ENCODE assay signal across 20 cellular contexts in genomic region chr16:48374255-48374654, GRCh38.
"Had no signal": no experiment of that assay in that cellular context is flagged by ENCODE, and none has a peak within 500 bp of the region (broad histone marks: within the 10 kb centered on the region; RNA-seq: fewer than 3 reads in every experiment).

No MANE protein-coding gene starts in this region.

- FAIRE-seq: kidney had no signal

- H3K36me3 ChIP-seq: lower lobe of right lung, upper lobe of left lung had no signal

- H3K27ac Mint-ChIP-seq: activated CD4-positive, alpha-beta memory T cell treated with anti-CD3 and anti-CD28 coated beads for 36 hours; activated naive CD4-positive, alpha-beta T cell treated with anti-CD3 and anti-CD28 coated beads for 36 hours; activated naive CD8-positive, alpha-beta T cell treated with anti-CD3 and anti-CD28 coated beads, Interleukin-2, amount 10 ng/mL, durations not matched to agents 7 days and 5 days; dendritic cell treated with granulocyte-macrophage colony-stimulating factor and Interleukin-4, amounts not matched to agents 40 ng/mL and 50 ng/mL, for 4 days; nephron progenitor cell had no signal

- H3K4me3 ChIP-seq: lower lobe of right lung, mucosa of descending colon, upper lobe of left lung had no signal

- DNase-seq: activated CD4-positive, alpha-beta memory T cell treated with anti-CD3 and anti-CD28 coated beads for 36 hours; activated CD4-positive, alpha-beta T cell treated with anti-CD3 and anti-CD28 coated beads for 48 hours; activated effector memory CD4-positive, alpha-beta T cell treated with Interleukin-2 at 50 U/mL for 16 hours; activated naive CD4-positive, alpha-beta T cell treated with anti-CD3 and anti-CD28 coated beads for 36 hours; activated naive CD8-positive, alpha-beta T cell treated with anti-CD3 and anti-CD28 coated beads, Interleukin-2, amount 10 ng/mL, durations not matched to agents 7 days and 5 days; activated T-cell treated with anti-CD3 and anti-CD28 coated beads, Interleukin-2, amount 50 U/mL, for 48 hours; amygdala; effector CD8-positive, alpha-beta T cell; foreskin fibroblast; kidney; lower lobe of right lung; mesendoderm; mucosa of descending colon; nephron progenitor cell; nucleus accumbens; stimulated activated CD4-positive, alpha-beta T cell treated with anti-CD3 and anti-CD28 coated beads, Interleukin-4, amount 100 ng/mL, for 1 hour; stimulated activated naive CD4-positive, alpha-beta T cell treated with Interleukin-2 at 50 U/mL for 16 hours; T1000; upper lobe of left lung had no signal

- H3K27me3 ChIP-seq: upper lobe of left lung had no signal

- H3K4me3 Mint-ChIP-seq: activated CD4-positive, alpha-beta memory T cell treated with anti-CD3 and anti-CD28 coated beads for 36 hours; activated naive CD4-positive, alpha-beta T cell treated with anti-CD3 and anti-CD28 coated beads for 36 hours; activated naive CD8-positive, alpha-beta T cell treated with anti-CD3 and anti-CD28 coated beads, Interleukin-2, amount 10 ng/mL, durations not matched to agents 7 days and 5 days; dendritic cell treated with granulocyte-macrophage colony-stimulating factor and Interleukin-4, amounts not matched to agents 40 ng/mL and 50 ng/mL, for 4 days; nephron progenitor cell had no signal

- H3K9me3 Mint-ChIP-seq: activated CD4-positive, alpha-beta memory T cell treated with anti-CD3 and anti-CD28 coated beads for 36 hours; activated naive CD4-positive, alpha-beta T cell treated with anti-CD3 and anti-CD28 coated beads for 36 hours; activated naive CD8-positive, alpha-beta T cell treated with anti-CD3 and anti-CD28 coated beads, Interleukin-2, amount 10 ng/mL, durations not matched to agents 7 days and 5 days; dendritic cell treated with granulocyte-macrophage colony-stimulating factor and Interleukin-4, amounts not matched to agents 40 ng/mL and 50 ng/mL, for 4 days; nephron progenitor cell had no signal

- H3K9me3 ChIP-seq: lower lobe of right lung, mucosa of descending colon, upper lobe of left lung had no signal

- H3K27me3 Mint-ChIP-seq: activated CD4-positive, alpha-beta memory T cell treated with anti-CD3 and anti-CD28 coated beads for 36 hours; activated naive CD8-positive, alpha-beta T cell treated with anti-CD3 and anti-CD28 coated beads, Interleukin-2, amount 10 ng/mL, durations not matched to agents 7 days and 5 days; dendritic cell treated with granulocyte-macrophage colony-stimulating factor and Interleukin-4, amounts not matched to agents 40 ng/mL and 50 ng/mL, for 4 days had no signal

- H3K36me3 Mint-ChIP-seq: activated CD4-positive, alpha-beta memory T cell treated with anti-CD3 and anti-CD28 coated beads for 36 hours; activated naive CD8-positive, alpha-beta T cell treated with anti-CD3 and anti-CD28 coated beads, Interleukin-2, amount 10 ng/mL, durations not matched to agents 7 days and 5 days had no signal

- H3K27ac ChIP-seq: lower lobe of right lung had no signal
